ENCODE assay signal across 8 cellular contexts in the genomic region with DNA sequence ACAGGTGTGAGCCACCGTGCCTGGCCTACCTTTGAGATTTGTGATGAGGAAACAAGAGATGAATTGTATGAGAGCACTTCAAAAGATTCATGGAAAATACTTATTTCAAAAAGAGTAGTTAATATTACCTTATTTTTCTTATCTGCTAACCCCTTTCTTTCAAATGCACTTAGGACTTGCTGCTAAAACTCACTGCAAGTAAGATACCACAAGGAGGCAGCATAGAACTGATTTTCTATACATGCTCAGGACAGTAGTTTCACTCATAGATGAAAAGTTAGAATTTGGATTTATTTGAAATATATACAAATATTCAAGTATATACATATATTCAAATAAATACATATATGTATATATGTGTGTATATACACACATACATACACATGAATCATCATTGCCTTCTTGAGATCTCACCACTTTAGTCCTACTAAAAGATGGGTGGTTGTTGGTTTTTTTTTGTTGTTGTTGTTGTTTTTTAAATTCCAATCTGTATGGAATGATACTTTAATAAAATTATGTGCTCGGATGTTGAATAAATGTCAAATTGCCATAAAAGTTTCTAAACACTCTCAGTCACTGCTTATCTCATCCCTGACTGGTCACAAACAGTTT. TPM values are rescaled to one million over a fixed set of nuclear protein-coding genes. Genes with fewer than 3 reads are reported as not detected.
DNase-seq lines count a peak whose midpoint lies in the region; ATAC-seq, FAIRE-seq and TF ChIP-seq lines count a peak whose summit lies in the region.

No MANE protein-coding gene starts in this region.

- peaks cover 37% of the 10 kb centered on the region for H3K36me3 Mint-ChIP-seq in T-cell

- no peaks in the 10 kb centered on the region for H3K9me3 Mint-ChIP-seq in T-cell

- H3K27me3 ChIP-seq in gastrocnemius medialis: no peaks in the 10 kb centered on the region

- H3K27ac ChIP-seq in gastrocnemius medialis: no peak overlapping the region

- peaks cover 0 to 35% of the 10 kb centered on the region in 2 donors for H3K36me3 ChIP-seq in gastrocnemius medialis

- no peak overlapping the region for H3K4me3 ChIP-seq in fibroblast of pulmonary artery (replicated peaks; ENCODE audit: low read depth, low read length)
- H3K4me3 ChIP-seq in gastrocnemius medialis: no peak overlapping the region

- peak overlapping the region; percentile 91 to 97 (median 94) for H3K4me3 Mint-ChIP-seq in T-cell

- CTCF ChIA-PET in T-cell (lab: Charles Lee): interaction anchor here in 1 of 2 donors (0.7 to 1.1 kb wide), 3 partner anchors 16 to 481 kb away, joined by 5 to 7 read pairs (median 5); no protein-coding TSS in a partner anchor

- in situ Hi-C loops in gastrocnemius medialis (cut with MboI; ENCODE audit: low sequenced_read_pairs in 4 of 4): no loop called here

- peaks cover 29 to 44% of the 10 kb centered on the region in 2 donors for H3K4me1 ChIP-seq in gastrocnemius medialis

- no peak for FAIRE-seq in HTR-8/SVneo (lab: Jason Lieb, UNC)

- peaks cover 47 to 63% (median 48%) of the 10 kb centered on the region in 3 donors for H3K4me1 Mint-ChIP-seq in T-cell

- H3K27me3 Mint-ChIP-seq in T-cell: no peaks in the 10 kb centered on the region

- no peak for TF ChIP-seq POLR2A in gastrocnemius medialis (IDR thresholded peaks at IDR 0.05)

- ATAC-seq in T-cell (replicated peaks in 1 of 4): no peak
- no peak for ATAC-seq in gastrocnemius medialis
- no peak for ATAC-seq in HG03159 (IDR thresholded peaks at IDR 0.05; ENCODE audit: unreplicated experiment)

- peak overlapping the region; percentile 39 to 48 for H3K27ac Mint-ChIP-seq in T-cell

- no peaks in the 10 kb centered on the region for H3K9me3 ChIP-seq in gastrocnemius medialis

- DNase-seq in DMS153 treated with DMSO at 0.1 percent for 48 hours (lab: John Stamatoyannopoulos, UW; ENCODE audit: unreplicated experiment) (peak; percentile 1), DMS153 (lab: John Stamatoyannopoulos, UW) (no peak), HTR-8/SVneo (ENCODE audit: insufficient read length, low spot score) (peak; percentile 41), T-cell (peak in 1 of 34 experiments; percentile 7), fibroblast of pulmonary artery (ENCODE audit: low read depth) (peak; percentile 76), gastrocnemius medialis (no peak)
- no peak for DNase-seq in NK-92 treated with Interleukin-12 subunit alpha and Interleukin-12 subunit beta, amount 100 ng/mL, for 24 hours (lab: John Stamatoyannopoulos, UW)

- intact Hi-C loops in gastrocnemius medialis (cut with DNase I; ENCODE audit: low total_unique reads): loop anchor here (1.0 to 10.0 kb wide), 2 partner anchors 17 to 263 kb away; a partner anchor contains a TSS

- POLR2A ChIA-PET in T-cell (lab: Charles Lee): interaction anchor here in 1 of 2 donors (0.7 kb wide), 1 partner anchor 48 kb away, joined by 6 read pairs; no protein-coding TSS in a partner anchor

- peak; percentile 78 for TF ChIP-seq CTCF in fibroblast of pulmonary artery (IDR thresholded peaks at IDR 0.05; ENCODE audit: low read length, missing control alignments)
- peak in 4 of 5 experiments; percentile 47 to 65 (median 50) for TF ChIP-seq CTCF in gastrocnemius medialis (IDR thresholded peaks at IDR 0.05 in 4 of 5, conservative IDR thresholded peaks at IDR 0.05 in 1 of 5)

RNA-seq across cellular contexts. Expression of a gene that starts 2.4 kb away (rescaled TPM):
- total RNA-seq in T-cell: 100 to 1,000 TPM in 3 of 5 donors, 10 to 100 TPM in 2; 91.3 to 103 (median 102) TPM
- total RNA-seq in gastrocnemius medialis: 100 to 1,000 TPM in 1 of 4 donors, 10 to 100 TPM in 3; 32.4 to 108 (median 92.6) TPM

RNA-seq across cellular contexts. Expression of a gene that starts 33.2 kb away (rescaled TPM):
- total RNA-seq in T-cell (not detected), gastrocnemius medialis (not detected)

RNA-seq across cellular contexts. Expression of a gene that starts 54.3 kb away (rescaled TPM):
- total RNA-seq in T-cell (10 to 100 TPM; 14.8 to 20.2 (median 16.4) TPM), gastrocnemius medialis (10 to 100 TPM; 13.1 to 16.7 (median 16.3) TPM)

Comparison
In these comparisons a context has a peak if more than half of its experiments do, and no peak if none do; other contexts are left out.
1. DNase-seq: peak in DMS153 treated with DMSO at 0.1 percent for 48 hours (single experiment), HTR-8/SVneo (single experiment) and fibroblast of pulmonary artery (single experiment); none in DMS153 (single experiment), gastrocnemius medialis (0 of 2) and NK-92 treated with Interleukin-12 subunit alpha and Interleukin-12 subunit beta, amount 100 ng/mL, for 24 hours (single experiment).